Comparison of ENCODE assay signal across 20 cellular contexts in the genomic region with DNA sequence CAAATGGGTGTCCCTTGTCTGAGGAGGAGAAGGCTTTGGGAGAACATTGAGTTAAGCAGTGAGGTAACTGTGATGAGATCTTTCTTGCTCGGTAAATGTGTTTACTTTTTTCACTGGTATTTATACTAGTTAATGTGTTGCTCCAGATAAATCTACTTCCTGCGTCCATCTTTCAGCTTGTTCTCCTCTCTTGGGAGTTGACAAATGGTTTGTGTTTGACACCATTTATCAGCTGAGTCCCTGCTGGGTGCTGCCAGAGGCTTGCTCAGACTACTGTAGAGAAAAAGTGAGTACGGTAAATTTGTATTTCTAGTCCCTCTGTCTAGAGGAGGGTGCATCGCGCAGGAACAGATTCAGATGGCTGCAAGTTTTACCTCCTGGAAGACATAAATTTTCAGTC.
"Had no signal": no experiment of that assay in that cellular context is flagged by ENCODE, and none has a peak within 500 bp of the region (broad histone marks: within the 10 kb centered on the region; RNA-seq: fewer than 3 reads in every experiment).

No MANE protein-coding gene starts in this region.

- ATAC-seq: activated naive CD8-positive, alpha-beta T cell treated with anti-CD3 and anti-CD28 coated beads, Interleukin-2, amount 50 U/mL, for 24 hours; activated T-cell treated with anti-CD3 and anti-CD28 coated beads, Interleukin-2, amount 50 U/mL, for 4 hours; esophagus mucosa; left cardiac atrium; naive thymus-derived CD8-positive, alpha-beta T cell; right lobe of liver; stimulated activated naive CD8-positive, alpha-beta T cell treated with anti-CD3 and anti-CD28 coated beads, Interleukin-15, amount 100 ng/mL, for 72 hours had no signal

- H3K4me2 ChIP-seq: smooth muscle cell had no signal

- H3K27ac ChIP-seq: breast epithelium, pancreas, right lobe of liver, vagina had no signal

- H3K27me3 ChIP-seq: breast epithelium, pancreas, vagina had no signal

- H3K36me3 ChIP-seq: breast epithelium, pancreas, right lobe of liver, vagina had no signal

- H3K4me1 ChIP-seq: breast epithelium, pancreas, right lobe of liver, vagina had no signal

- H3K4me3 ChIP-seq: breast epithelium, pancreas, right lobe of liver, smooth muscle cell, vagina had no signal

- H3K9me3 ChIP-seq: breast epithelium, pancreas, right lobe of liver, vagina had no signal

- DNase-seq: activated CD4-positive, alpha-beta T cell treated with anti-CD3 and anti-CD28 coated beads, Interleukin-2, amount 50 U/mL, for 1 hour; activated CD8-positive, alpha-beta memory T cell treated with anti-CD3 and anti-CD28 coated beads, Interleukin-2, amount 50 U/mL, for 4 hours; activated naive CD4-positive, alpha-beta T cell treated with anti-CD3 and anti-CD28 coated beads, Interleukin-2, amount 10 ng/mL, durations not matched to agents 7 days and 5 days; activated naive CD8-positive, alpha-beta T cell treated with anti-CD3 and anti-CD28 coated beads, Interleukin-2, amount 50 U/mL, for 24 hours; activated T-cell treated with anti-CD3 and anti-CD28 coated beads, Interleukin-2, amount 50 U/mL, for 4 hours; anterior cingulate cortex; cortex of kidney; effector CD4-positive, alpha-beta T cell; left cardiac atrium; naive thymus-derived CD8-positive, alpha-beta T cell; pancreas; right lobe of liver; stimulated activated CD4-positive, alpha-beta T cell treated with anti-CD3 and anti-CD28 coated beads, Interleukin-4, amount 100 ng/mL, for 1 hour; stimulated activated naive CD8-positive, alpha-beta T cell treated with anti-CD3 and anti-CD28 coated beads, Interleukin-15, amount 100 ng/mL, for 72 hours; T1000; trophoblast cell had no signal
